Comparison of ENCODE assay signal across 13 cellular contexts in the genomic region with DNA sequence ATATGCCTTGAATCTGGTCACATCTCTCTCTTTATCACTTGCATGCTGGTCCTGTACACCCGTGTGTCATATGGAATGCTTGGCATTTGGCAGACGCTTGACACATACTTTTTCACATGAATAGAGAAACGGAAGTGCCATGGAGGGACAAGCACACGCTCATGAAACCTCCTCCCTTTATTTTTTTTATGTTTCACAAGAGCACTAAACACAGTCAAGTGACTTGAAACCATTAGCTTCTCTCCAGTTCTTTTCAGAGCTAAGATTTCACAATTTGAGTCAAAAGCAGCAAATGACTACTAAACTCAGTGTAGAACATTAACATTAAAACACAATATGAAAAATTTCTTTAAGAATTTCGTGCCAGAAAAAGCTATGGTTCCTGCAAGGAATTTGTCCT.
DNase-seq lines count a peak whose midpoint lies in the region; ATAC-seq, FAIRE-seq and TF ChIP-seq lines count a peak whose summit lies in the region.
"Had no signal": no experiment of that assay in that cellular context is flagged by ENCODE, and none has a peak within 500 bp of the region (broad histone marks: within the 10 kb centered on the region; RNA-seq: fewer than 3 reads in every experiment).

No MANE protein-coding gene starts in this region.

- H3K27ac Mint-ChIP-seq in MCF 10A (ENCODE audit: low read depth, unreplicated experiment) = peak overlapping the region; percentile 5

- H3K9me3 ChIP-seq in breast epithelium (no peaks in the 10 kb centered on the region), fibroblast of lung (ENCODE audit: control insufficient read depth, insufficient read depth, low read depth, low read length) (no peaks in the 10 kb centered on the region), esophagus squamous epithelium (no peaks in the 10 kb centered on the region)

- no peak overlapping the region for H3K9ac ChIP-seq in fibroblast of lung (ENCODE audit: insufficient read depth, low read length)
- H3K9ac ChIP-seq: KMS-11 had no signal

- no peaks in the 10 kb centered on the region for H3K36me3 ChIP-seq in breast epithelium
- no peaks in the 10 kb centered on the region for H3K36me3 ChIP-seq in fibroblast of lung (ENCODE audit: control insufficient read depth, insufficient read depth, low read length)
- H3K36me3 ChIP-seq in esophagus squamous epithelium = no peaks in the 10 kb centered on the region

- H3K4me3 Mint-ChIP-seq in MCF 10A (ENCODE audit: unreplicated experiment) = no peak overlapping the region
- H3K4me3 Mint-ChIP-seq: activated naive CD8-positive, alpha-beta T cell treated with anti-CD3 and anti-CD28 coated beads, Interleukin-2, amount 10 ng/mL, durations not matched to agents 7 days and 5 days had no signal

- DNase-seq in MCF 10A (ENCODE audit: unreplicated experiment) (peak; percentile 56), breast epithelium (ENCODE audit: low spot score in 2 of 2) (no peak), SIG-M5 treated with dmso at 0.1 percent for 504 hours (lab: John Stamatoyannopoulos, UW; ENCODE audit: unreplicated experiment) (peak; percentile 83), fibroblast of lung (ENCODE audit: low read depth in 2 of 2) (peak; percentile 56 to 86), urothelium cell line (ENCODE audit: low spot score) (peak; percentile 52), SKM-1 treated with dmso at 0.1 percent for 144 hours (lab: John Stamatoyannopoulos, UW; ENCODE audit: unreplicated experiment) (no peak), esophagus squamous epithelium (lab: John Stamatoyannopoulos, UW) (no peak)
- DNase-seq: activated naive CD8-positive, alpha-beta T cell treated with anti-CD3 and anti-CD28 coated beads, Interleukin-2, amount 10 ng/mL, durations not matched to agents 7 days and 5 days; OCI-M1 had no signal

- no peaks in the 10 kb centered on the region for H3K27me3 Mint-ChIP-seq in MCF 10A (ENCODE audit: insufficient read depth, unreplicated experiment)
- H3K27me3 Mint-ChIP-seq: activated naive CD8-positive, alpha-beta T cell treated with anti-CD3 and anti-CD28 coated beads, Interleukin-2, amount 10 ng/mL, durations not matched to agents 7 days and 5 days had no signal

- no peak overlapping the region for H3K27ac ChIP-seq in breast epithelium
- no peak overlapping the region for H3K27ac ChIP-seq in fibroblast of lung (ENCODE audit: insufficient read depth, low read length)
- no peak overlapping the region for H3K27ac ChIP-seq in esophagus squamous epithelium
- H3K27ac ChIP-seq: KMS-11 had no signal

- 38 to 47% methylated on average over 5 of the region's 5 CpGs for WGBS in esophagus squamous epithelium, 2 donors

- CTCF ChIA-PET in MCF 10A (lab: Yijun Ruan, JAX) = interaction anchor here (0.6 to 1.1 kb wide), 3 partner anchors 15 to 313 kb away, joined by 3 to 4 read pairs (median 4); no protein-coding TSS in a partner anchor

- H3K36me3 Mint-ChIP-seq in MCF 10A (ENCODE audit: insufficient read depth, unreplicated experiment) = no peaks in the 10 kb centered on the region

- no peaks in the 10 kb centered on the region for H3K27me3 ChIP-seq in breast epithelium
- no peaks in the 10 kb centered on the region for H3K27me3 ChIP-seq in fibroblast of lung (ENCODE audit: control insufficient read depth, insufficient read depth, low read length)
- H3K27me3 ChIP-seq in esophagus squamous epithelium = peaks cover 0 to 3% (median 0%) of the 10 kb centered on the region in 4 donors

- no peaks in the 10 kb centered on the region for H3K9me3 Mint-ChIP-seq in MCF 10A (ENCODE audit: unreplicated experiment)
- H3K9me3 Mint-ChIP-seq: activated naive CD8-positive, alpha-beta T cell treated with anti-CD3 and anti-CD28 coated beads, Interleukin-2, amount 10 ng/mL, durations not matched to agents 7 days and 5 days had no signal

- H3K4me1 Mint-ChIP-seq in MCF 10A (ENCODE audit: insufficient read depth, unreplicated experiment) = peaks cover 22% of the 10 kb centered on the region
- H3K4me1 Mint-ChIP-seq: activated naive CD8-positive, alpha-beta T cell treated with anti-CD3 and anti-CD28 coated beads, Interleukin-2, amount 10 ng/mL, durations not matched to agents 7 days and 5 days had no signal

- no peak for FAIRE-seq in urothelium cell line (lab: Jason Lieb, UNC)
- FAIRE-seq: A204.1, TTC549 had no signal

- no peaks in the 10 kb centered on the region for H3K4me1 ChIP-seq in breast epithelium
- no peaks in the 10 kb centered on the region for H3K4me1 ChIP-seq in fibroblast of lung (ENCODE audit: control insufficient read depth, extremely low read depth, insufficient read depth, low read length)
- no peaks in the 10 kb centered on the region for H3K4me1 ChIP-seq in esophagus squamous epithelium

- intact Hi-C loops in MCF 10A (cut with micrococcal nuclease) = no loop called here
- intact Hi-C loops in breast epithelium (cut with DNase I; ENCODE audit: low total_unique reads) = loop anchor here (5.0 kb wide), 1 partner anchor 544 kb away; no protein-coding TSS in a partner anchor
- intact Hi-C loops in esophagus squamous epithelium (cut with DNase I) = no loop called here

- no peak overlapping the region for H2AFZ ChIP-seq in fibroblast of lung (ENCODE audit: low read length)

- ATAC-seq in HG03460 (IDR thresholded peaks at IDR 0.05; ENCODE audit: unreplicated experiment) = no peak

- no peaks in the 10 kb centered on the region for H4K20me1 ChIP-seq in fibroblast of lung (ENCODE audit: control insufficient read depth, extremely low read depth, insufficient read depth, low read length)

- TF ChIP-seq POLR2A in breast epithelium (IDR thresholded peaks at IDR 0.05) (no peak), esophagus squamous epithelium (IDR thresholded peaks at IDR 0.05) (no peak)

- BruUV-seq in MCF 10A (replicated peaks; lab: Mats Ljungman, UMichigan) = no TSS peak

- no peak overlapping the region for H3K4me2 ChIP-seq in fibroblast of lung (ENCODE audit: extremely low read depth, insufficient read depth, low read length)
- H3K4me2 ChIP-seq: KMS-11 had no signal

- H3K4me3 ChIP-seq in breast epithelium (no peak overlapping the region), fibroblast of lung (replicated peaks in 1 of 4; ENCODE audit: control extremely low read depth in 1 of 4, insufficient read depth in 1 of 4, low read depth in 3 of 4, low read length in 4 of 4) (no peak overlapping the region), esophagus squamous epithelium (no peak overlapping the region)

- H3K79me2 ChIP-seq in fibroblast of lung (ENCODE audit: control insufficient read depth, insufficient read depth, low read length) = no peaks in the 10 kb centered on the region

- POLR2A ChIA-PET in MCF 10A (lab: Yijun Ruan, JAX) = interaction anchor here (0.7 to 1.4 kb wide), 2 partner anchors 10 to 95 kb away, joined by 3 to 5 read pairs; no protein-coding TSS in a partner anchor

- no peak for TF ChIP-seq CTCF in MCF 10A (IDR thresholded peaks at IDR 0.05; ENCODE audit: unreplicated experiment)
- TF ChIP-seq CTCF in breast epithelium (IDR thresholded peaks at IDR 0.05) = no peak
- no peak for TF ChIP-seq CTCF in fibroblast of lung (conservative IDR thresholded peaks at IDR 0.05 in 1 of 2, IDR thresholded peaks at IDR 0.05 in 1 of 2; ENCODE audit: low read depth in 1 of 2, low read length in 2 of 2)
- no peak for TF ChIP-seq CTCF in esophagus squamous epithelium (IDR thresholded peaks at IDR 0.05)

Comparison
In these comparisons a context has a peak if more than half of its experiments do, and no peak if none do; other contexts are left out.
1. DNase-seq: peak in MCF 10A (single experiment), SIG-M5 treated with dmso at 0.1 percent for 504 hours (single experiment), fibroblast of lung (2 of 2) and urothelium cell line (single experiment); none in breast epithelium (0 of 2), SKM-1 treated with dmso at 0.1 percent for 144 hours (single experiment) and esophagus squamous epithelium (single experiment).